1 cellular context compared by ENCODE assay signal in the genomic region with DNA sequence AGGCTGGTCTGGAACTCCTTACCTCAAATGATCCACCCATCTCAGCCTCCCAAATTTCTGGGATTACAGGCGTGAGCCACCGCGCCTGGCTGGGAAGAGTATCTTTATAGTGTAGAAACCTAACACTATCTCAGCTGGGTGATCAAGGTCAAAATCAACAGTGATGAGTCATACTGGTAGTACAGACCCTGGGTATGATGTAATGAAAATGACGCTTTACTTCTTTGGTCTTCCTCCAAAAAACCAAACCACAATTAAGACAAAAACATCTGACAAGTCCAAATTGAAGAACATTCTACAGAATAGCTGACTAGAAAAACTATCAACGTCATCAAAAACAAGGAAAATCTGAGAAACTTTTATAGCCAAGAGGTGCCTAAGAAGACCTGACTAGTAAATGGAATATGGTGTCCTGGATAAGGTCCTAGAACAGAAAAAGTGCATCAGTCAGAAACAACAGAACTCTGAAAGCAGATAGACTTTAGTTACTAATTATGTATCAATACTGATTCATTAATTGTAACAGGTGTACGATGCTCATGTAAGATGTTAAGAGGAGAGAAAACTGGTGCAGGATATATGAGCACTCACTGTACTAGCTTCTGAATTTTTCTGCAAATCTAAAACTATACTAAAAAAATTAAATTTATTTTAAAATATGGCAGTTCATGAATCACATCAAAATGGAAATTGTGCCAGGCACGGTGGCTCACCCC.
TF ChIP-seq lines count a peak whose summit lies in the region.

No MANE protein-coding gene starts in this region.

TF ChIP-seq in GM12878, 131 proteins besides CTCF, POLR2A, EP300 and RAD21 (continued from another document):
- TF ChIP-seq, protein P1, sequence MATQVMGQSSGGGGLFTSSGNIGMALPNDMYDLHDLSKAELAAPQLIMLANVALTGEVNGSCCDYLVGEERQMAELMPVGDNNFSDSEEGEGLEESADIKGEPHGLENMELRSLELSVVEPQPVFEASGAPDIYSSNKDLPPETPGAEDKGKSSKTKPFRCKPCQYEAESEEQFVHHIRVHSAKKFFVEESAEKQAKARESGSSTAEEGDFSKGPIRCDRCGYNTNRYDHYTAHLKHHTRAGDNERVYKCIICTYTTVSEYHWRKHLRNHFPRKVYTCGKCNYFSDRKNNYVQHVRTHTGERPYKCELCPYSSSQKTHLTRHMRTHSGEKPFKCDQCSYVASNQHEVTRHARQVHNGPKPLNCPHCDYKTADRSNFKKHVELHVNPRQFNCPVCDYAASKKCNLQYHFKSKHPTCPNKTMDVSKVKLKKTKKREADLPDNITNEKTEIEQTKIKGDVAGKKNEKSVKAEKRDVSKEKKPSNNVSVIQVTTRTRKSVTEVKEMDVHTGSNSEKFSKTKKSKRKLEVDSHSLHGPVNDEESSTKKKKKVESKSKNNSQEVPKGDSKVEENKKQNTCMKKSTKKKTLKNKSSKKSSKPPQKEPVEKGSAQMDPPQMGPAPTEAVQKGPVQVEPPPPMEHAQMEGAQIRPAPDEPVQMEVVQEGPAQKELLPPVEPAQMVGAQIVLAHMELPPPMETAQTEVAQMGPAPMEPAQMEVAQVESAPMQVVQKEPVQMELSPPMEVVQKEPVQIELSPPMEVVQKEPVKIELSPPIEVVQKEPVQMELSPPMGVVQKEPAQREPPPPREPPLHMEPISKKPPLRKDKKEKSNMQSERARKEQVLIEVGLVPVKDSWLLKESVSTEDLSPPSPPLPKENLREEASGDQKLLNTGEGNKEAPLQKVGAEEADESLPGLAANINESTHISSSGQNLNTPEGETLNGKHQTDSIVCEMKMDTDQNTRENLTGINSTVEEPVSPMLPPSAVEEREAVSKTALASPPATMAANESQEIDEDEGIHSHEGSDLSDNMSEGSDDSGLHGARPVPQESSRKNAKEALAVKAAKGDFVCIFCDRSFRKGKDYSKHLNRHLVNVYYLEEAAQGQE (IDR thresholded peaks at IDR 0.05; ENCODE audit: low read depth, low read length), result no peak
- peak; percentile 92 for TF ChIP-seq RUNX3 (IDR thresholded peaks at IDR 0.05; ENCODE audit: low read length)
- no peak for TF ChIP-seq SMAD5 (IDR thresholded peaks at IDR 0.05; ENCODE audit: low read depth)
- peak; percentile 62; the same call in 1 of the 2 replicates for TF ChIP-seq FOXM1 (IDR thresholded peaks at IDR 0.05; ENCODE audit: low read depth, low read length)
- no peak for TF ChIP-seq TAF1 (IDR thresholded peaks at IDR 0.05; ENCODE audit: borderline replicate concordance, low read depth, low read length)
- TF ChIP-seq TARDBP (IDR thresholded peaks at IDR 0.05; ENCODE audit: borderline replicate concordance), result no peak
- TF ChIP-seq, protein P2, sequence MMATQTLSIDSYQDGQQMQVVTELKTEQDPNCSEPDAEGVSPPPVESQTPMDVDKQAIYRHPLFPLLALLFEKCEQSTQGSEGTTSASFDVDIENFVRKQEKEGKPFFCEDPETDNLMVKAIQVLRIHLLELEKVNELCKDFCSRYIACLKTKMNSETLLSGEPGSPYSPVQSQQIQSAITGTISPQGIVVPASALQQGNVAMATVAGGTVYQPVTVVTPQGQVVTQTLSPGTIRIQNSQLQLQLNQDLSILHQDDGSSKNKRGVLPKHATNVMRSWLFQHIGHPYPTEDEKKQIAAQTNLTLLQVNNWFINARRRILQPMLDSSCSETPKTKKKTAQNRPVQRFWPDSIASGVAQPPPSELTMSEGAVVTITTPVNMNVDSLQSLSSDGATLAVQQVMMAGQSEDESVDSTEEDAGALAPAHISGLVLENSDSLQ (IDR thresholded peaks at IDR 0.05), result 0 out of 2 replicates have a peak, but pooled peaks have one; percentile 16
- no peak for TF ChIP-seq SRF (IDR thresholded peaks at IDR 0.05; ENCODE audit: low read depth in 2 of 2, low read length in 2 of 2)
- peak; percentile 84 for TF ChIP-seq IKZF1 (conservative IDR thresholded peaks at IDR 0.05)
- TF ChIP-seq JUNB (IDR thresholded peaks at IDR 0.05), result peak; percentile 96
- TF ChIP-seq, protein P3, sequence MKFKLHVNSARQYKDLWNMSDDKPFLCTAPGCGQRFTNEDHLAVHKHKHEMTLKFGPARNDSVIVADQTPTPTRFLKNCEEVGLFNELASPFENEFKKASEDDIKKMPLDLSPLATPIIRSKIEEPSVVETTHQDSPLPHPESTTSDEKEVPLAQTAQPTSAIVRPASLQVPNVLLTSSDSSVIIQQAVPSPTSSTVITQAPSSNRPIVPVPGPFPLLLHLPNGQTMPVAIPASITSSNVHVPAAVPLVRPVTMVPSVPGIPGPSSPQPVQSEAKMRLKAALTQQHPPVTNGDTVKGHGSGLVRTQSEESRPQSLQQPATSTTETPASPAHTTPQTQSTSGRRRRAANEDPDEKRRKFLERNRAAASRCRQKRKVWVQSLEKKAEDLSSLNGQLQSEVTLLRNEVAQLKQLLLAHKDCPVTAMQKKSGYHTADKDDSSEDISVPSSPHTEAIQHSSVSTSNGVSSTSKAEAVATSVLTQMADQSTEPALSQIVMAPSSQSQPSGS (IDR thresholded peaks at IDR 0.05; ENCODE audit: low read length), result peak; percentile 98
- TF ChIP-seq TCF7 (IDR thresholded peaks at IDR 0.05; ENCODE audit: borderline replicate concordance), result peak; percentile 86
- peak; percentile 95 for TF ChIP-seq DPF2 (IDR thresholded peaks at IDR 0.05)
- no peak for TF ChIP-seq FOXK2 (IDR thresholded peaks at IDR 0.05)
- peak; percentile 50; the same call in 1 of the 2 replicates for TF ChIP-seq NBN (IDR thresholded peaks at IDR 0.05)
- TF ChIP-seq, protein P4, sequence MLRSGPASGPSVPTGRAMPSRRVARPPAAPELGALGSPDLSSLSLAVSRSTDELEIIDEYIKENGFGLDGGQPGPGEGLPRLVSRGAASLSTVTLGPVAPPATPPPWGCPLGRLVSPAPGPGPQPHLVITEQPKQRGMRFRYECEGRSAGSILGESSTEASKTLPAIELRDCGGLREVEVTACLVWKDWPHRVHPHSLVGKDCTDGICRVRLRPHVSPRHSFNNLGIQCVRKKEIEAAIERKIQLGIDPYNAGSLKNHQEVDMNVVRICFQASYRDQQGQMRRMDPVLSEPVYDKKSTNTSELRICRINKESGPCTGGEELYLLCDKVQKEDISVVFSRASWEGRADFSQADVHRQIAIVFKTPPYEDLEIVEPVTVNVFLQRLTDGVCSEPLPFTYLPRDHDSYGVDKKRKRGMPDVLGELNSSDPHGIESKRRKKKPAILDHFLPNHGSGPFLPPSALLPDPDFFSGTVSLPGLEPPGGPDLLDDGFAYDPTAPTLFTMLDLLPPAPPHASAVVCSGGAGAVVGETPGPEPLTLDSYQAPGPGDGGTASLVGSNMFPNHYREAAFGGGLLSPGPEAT (IDR thresholded peaks at IDR 0.05; ENCODE audit: low read depth), result peak; percentile 42; the same call in 1 of the 2 replicates
- peak; percentile 57; the same call in 1 of the 2 replicates for TF ChIP-seq EED (IDR thresholded peaks at IDR 0.05; ENCODE audit: low read depth)
- TF ChIP-seq, protein P5, sequence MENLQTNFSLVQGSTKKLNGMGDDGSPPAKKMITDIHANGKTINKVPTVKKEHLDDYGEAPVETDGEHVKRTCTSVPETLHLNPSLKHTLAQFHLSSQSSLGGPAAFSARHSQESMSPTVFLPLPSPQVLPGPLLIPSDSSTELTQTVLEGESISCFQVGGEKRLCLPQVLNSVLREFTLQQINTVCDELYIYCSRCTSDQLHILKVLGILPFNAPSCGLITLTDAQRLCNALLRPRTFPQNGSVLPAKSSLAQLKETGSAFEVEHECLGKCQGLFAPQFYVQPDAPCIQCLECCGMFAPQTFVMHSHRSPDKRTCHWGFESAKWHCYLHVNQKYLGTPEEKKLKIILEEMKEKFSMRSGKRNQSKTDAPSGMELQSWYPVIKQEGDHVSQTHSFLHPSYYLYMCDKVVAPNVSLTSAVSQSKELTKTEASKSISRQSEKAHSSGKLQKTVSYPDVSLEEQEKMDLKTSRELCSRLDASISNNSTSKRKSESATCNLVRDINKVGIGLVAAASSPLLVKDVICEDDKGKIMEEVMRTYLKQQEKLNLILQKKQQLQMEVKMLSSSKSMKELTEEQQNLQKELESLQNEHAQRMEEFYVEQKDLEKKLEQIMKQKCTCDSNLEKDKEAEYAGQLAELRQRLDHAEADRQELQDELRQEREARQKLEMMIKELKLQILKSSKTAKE (IDR thresholded peaks at IDR 0.05; ENCODE audit: low read depth, poor library complexity, severe bottlenecking), result peak; percentile 46
- peak; percentile 92 for TF ChIP-seq IRF4 (IDR thresholded peaks at IDR 0.05; ENCODE audit: low read depth, low read length)
- TF ChIP-seq BCL11A (IDR thresholded peaks at IDR 0.05; ENCODE audit: low read depth, low read length), result peak; percentile 66; the same call in 1 of the 2 replicates
- peak; percentile 88 for TF ChIP-seq IKZF2 (IDR thresholded peaks at IDR 0.05)
- TF ChIP-seq ATF7 (IDR thresholded peaks at IDR 0.05; ENCODE audit: low read depth), result peak; percentile 98
- peak; percentile 29 for TF ChIP-seq MEF2B (IDR thresholded peaks at IDR 0.05; ENCODE audit: partially characterized antibody, poor library complexity, severe bottlenecking)
- TF ChIP-seq, protein P6, sequence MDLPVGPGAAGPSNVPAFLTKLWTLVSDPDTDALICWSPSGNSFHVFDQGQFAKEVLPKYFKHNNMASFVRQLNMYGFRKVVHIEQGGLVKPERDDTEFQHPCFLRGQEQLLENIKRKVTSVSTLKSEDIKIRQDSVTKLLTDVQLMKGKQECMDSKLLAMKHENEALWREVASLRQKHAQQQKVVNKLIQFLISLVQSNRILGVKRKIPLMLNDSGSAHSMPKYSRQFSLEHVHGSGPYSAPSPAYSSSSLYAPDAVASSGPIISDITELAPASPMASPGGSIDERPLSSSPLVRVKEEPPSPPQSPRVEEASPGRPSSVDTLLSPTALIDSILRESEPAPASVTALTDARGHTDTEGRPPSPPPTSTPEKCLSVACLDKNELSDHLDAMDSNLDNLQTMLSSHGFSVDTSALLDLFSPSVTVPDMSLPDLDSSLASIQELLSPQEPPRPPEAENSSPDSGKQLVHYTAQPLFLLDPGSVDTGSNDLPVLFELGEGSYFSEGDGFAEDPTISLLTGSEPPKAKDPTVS (IDR thresholded peaks at IDR 0.05; ENCODE audit: low read depth, low read length), result no peak
- TF ChIP-seq BMI1 (IDR thresholded peaks at IDR 0.05; ENCODE audit: borderline replicate concordance), result peak; percentile 75
- peak; percentile 91 for TF ChIP-seq JUND (IDR thresholded peaks at IDR 0.05; ENCODE audit: low read depth, low read length)
- TF ChIP-seq BHLHE40 (IDR thresholded peaks at IDR 0.05; ENCODE audit: borderline replicate concordance in 1 of 2, low read depth in 2 of 2, low read length in 1 of 2), result peak in 1 of 2 experiments; percentile 49; a peak in 1 of 4 replicates
- peak; percentile 88 for TF ChIP-seq CREB1 (IDR thresholded peaks at IDR 0.05; ENCODE audit: low read depth)
- TF ChIP-seq, protein P7, sequence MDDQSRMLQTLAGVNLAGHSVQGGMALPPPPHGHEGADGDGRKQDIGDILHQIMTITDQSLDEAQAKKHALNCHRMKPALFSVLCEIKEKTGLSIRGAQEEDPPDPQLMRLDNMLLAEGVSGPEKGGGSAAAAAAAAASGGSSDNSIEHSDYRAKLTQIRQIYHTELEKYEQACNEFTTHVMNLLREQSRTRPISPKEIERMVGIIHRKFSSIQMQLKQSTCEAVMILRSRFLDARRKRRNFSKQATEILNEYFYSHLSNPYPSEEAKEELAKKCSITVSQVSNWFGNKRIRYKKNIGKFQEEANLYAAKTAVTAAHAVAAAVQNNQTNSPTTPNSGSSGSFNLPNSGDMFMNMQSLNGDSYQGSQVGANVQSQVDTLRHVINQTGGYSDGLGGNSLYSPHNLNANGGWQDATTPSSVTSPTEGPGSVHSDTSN (IDR thresholded peaks at IDR 0.05; ENCODE audit: insufficient replicate concordance, low read depth, low read length), result no peak
- TF ChIP-seq TBL1XR1 (IDR thresholded peaks at IDR 0.05; ENCODE audit: low read depth, low read length), result no peak
- no peak for TF ChIP-seq ZBED1 (IDR thresholded peaks at IDR 0.05; ENCODE audit: borderline replicate concordance)
- TF ChIP-seq BACH1 (IDR thresholded peaks at IDR 0.05; ENCODE audit: borderline replicate concordance), result peak; percentile 55; the same call in 1 of the 2 replicates
